In the genomic region with DNA sequence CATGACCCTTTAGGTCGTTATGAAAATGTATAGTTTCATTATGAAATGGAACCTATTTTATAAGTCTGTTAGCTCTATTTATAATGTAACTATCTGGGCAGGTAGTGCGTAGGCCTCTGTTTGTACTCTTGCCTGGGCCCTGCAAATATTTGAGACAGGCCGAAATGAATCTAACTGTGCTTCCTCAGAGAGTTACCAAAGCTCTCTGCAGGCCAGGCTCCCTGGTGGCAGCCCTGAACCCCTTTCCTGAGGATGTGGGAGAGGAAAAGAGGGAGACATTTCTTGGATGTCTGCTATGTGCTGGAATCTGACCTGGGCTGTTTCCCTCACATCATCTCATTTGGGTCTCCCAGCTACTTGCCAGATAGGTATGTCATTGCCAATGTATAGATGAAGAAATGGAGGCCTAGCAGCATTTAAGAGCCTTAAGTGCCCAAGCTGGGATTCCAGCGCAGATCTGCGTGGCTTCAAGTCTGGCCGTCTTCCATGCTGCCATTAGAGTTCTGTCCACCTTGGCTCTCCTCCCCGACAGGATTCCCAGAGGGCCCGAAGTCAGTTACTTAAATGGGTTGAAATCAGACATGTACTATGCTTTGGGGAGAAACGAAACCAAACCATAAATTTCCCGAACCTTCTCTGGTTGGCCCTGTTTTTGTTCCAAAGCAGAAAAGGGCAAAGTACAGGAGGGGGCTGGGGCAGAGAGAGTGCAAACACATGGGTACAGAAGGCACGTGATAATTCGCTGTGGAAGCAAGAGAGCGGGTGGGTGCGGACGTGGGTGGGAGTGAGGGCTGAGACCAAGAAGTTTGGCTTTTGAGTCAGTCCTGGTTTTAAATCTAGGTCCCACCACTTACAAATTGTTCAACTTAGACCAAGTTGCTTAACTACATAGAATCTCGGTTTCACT, we compare ENCODE assay signal across 1 cellular context.
TF ChIP-seq lines count a peak whose summit lies in the region.

No MANE protein-coding gene starts in this region.

TF ChIP-seq in GM23338, 12 proteins besides CTCF, POLR2A, EP300 and RAD21 (continued from another document):
- TF ChIP-seq, protein P1, sequence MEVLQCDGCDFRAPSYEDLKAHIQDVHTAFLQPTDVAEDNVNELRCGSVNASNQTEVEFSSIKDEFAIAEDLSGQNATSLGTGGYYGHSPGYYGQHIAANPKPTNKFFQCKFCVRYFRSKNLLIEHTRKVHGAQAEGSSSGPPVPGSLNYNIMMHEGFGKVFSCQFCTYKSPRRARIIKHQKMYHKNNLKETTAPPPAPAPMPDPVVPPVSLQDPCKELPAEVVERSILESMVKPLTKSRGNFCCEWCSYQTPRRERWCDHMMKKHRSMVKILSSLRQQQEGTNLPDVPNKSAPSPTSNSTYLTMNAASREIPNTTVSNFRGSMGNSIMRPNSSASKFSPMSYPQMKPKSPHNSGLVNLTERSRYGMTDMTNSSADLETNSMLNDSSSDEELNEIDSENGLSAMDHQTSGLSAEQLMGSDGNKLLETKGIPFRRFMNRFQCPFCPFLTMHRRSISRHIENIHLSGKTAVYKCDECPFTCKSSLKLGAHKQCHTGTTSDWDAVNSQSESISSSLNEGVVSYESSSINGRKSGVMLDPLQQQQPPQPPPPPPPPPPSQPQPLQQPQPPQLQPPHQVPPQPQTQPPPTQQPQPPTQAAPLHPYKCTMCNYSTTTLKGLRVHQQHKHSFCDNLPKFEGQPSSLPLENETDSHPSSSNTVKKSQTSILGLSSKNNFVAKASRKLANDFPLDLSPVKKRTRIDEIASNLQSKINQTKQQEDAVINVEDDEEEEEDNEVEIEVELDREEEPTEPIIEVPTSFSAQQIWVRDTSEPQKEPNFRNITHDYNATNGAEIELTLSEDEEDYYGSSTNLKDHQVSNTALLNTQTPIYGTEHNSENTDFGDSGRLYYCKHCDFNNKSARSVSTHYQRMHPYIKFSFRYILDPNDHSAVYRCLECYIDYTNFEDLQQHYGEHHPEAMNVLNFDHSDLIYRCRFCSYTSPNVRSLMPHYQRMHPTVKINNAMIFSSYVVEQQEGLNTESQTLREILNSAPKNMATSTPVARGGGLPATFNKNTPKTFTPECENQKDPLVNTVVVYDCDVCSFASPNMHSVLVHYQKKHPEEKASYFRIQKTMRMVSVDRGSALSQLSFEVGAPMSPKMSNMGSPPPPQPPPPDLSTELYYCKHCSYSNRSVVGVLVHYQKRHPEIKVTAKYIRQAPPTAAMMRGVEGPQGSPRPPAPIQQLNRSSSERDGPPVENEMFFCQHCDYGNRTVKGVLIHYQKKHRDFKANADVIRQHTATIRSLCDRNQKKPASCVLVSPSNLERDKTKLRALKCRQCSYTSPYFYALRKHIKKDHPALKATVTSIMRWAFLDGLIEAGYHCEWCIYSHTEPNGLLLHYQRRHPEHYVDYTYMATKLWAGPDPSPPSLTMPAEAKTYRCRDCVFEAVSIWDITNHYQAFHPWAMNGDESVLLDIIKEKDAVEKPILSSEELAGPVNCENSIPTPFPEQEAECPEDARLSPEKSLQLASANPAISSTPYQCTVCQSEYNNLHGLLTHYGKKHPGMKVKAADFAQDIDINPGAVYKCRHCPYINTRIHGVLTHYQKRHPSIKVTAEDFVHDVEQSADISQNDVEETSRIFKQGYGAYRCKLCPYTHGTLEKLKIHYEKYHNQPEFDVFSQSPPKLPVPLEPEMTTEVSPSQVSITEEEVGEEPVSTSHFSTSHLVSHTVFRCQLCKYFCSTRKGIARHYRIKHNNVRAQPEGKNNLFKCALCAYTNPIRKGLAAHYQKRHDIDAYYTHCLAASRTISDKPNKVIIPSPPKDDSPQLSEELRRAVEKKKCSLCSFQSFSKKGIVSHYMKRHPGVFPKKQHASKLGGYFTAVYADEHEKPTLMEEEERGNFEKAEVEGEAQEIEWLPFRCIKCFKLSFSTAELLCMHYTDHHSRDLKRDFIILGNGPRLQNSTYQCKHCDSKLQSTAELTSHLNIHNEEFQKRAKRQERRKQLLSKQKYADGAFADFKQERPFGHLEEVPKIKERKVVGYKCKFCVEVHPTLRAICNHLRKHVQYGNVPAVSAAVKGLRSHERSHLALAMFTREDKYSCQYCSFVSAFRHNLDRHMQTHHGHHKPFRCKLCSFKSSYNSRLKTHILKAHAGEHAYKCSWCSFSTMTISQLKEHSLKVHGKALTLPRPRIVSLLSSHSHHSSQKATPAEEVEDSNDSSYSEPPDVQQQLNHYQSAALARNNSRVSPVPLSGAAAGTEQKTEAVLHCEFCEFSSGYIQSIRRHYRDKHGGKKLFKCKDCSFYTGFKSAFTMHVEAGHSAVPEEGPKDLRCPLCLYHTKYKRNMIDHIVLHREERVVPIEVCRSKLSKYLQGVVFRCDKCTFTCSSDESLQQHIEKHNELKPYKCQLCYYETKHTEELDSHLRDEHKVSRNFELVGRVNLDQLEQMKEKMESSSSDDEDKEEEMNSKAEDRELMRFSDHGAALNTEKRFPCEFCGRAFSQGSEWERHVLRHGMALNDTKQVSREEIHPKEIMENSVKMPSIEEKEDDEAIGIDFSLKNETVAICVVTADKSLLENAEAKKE (CRISPR knock-in tag; IDR thresholded peaks at IDR 0.05), result no peak
- TF ChIP-seq CREB1 (CRISPR knock-in tag; IDR thresholded peaks at IDR 0.05; ENCODE audit: low read depth), result no peak
